Comparison of ENCODE assay signal across 18 cellular contexts in genomic region chr5:74372051-74372450, GRCh38.
DNase-seq lines count a peak whose midpoint lies in the region; ATAC-seq and TF ChIP-seq lines count a peak whose summit lies in the region.
"Had no signal": no experiment of that assay in that cellular context is flagged by ENCODE, and none has a peak within 500 bp of the region (broad histone marks: within the 10 kb centered on the region; RNA-seq: fewer than 3 reads in every experiment).

No MANE protein-coding gene starts in this region.

- H3K36me3 ChIP-seq in SJCRH30 (no peaks in the 10 kb centered on the region), psoas muscle (ENCODE audit: insufficient read depth in 1 of 2, low read depth in 1 of 2) (no peaks in the 10 kb centered on the region)
- no peaks in the 10 kb centered on the region for H3K36me3 ChIP-seq in CD8-positive, alpha-beta memory T cell (ENCODE audit: insufficient read depth, low read length)
- H3K36me3 ChIP-seq: BLaER1 had no signal

- H3K27ac ChIP-seq in SJCRH30 (peak overlapping the region; percentile 48), psoas muscle (peak overlapping the region; percentile 57)
- no peak overlapping the region for H3K27ac ChIP-seq in CD8-positive, alpha-beta memory T cell (ENCODE audit: low read depth, low read length)
- H3K27ac ChIP-seq: BLaER1, C4-2B, GM23248 had no signal

- no peak overlapping the region for H3K27ac Mint-ChIP-seq in CD8-positive, alpha-beta memory T cell
- H3K27ac Mint-ChIP-seq in activated CD8-positive, alpha-beta T cell treated with anti-CD3 and anti-CD28 coated beads for 36 hours, result no peak overlapping the region
- no peak overlapping the region for H3K27ac Mint-ChIP-seq in activated T-cell treated with anti-CD3 and anti-CD28 coated beads, Interleukin-2, amount 50 U/mL, for 72 hours
- H3K27ac Mint-ChIP-seq: B cell; CD4-positive, CD25-positive, alpha-beta regulatory T cell; CD8-positive, alpha-beta T cell had no signal

- H3K4me3 Mint-ChIP-seq in CD8-positive, alpha-beta memory T cell, result no peak overlapping the region
- H3K4me3 Mint-ChIP-seq in activated CD8-positive, alpha-beta T cell treated with anti-CD3 and anti-CD28 coated beads for 36 hours, result no peak overlapping the region
- no peak overlapping the region for H3K4me3 Mint-ChIP-seq in activated T-cell treated with anti-CD3 and anti-CD28 coated beads, Interleukin-2, amount 50 U/mL, for 72 hours
- H3K4me3 Mint-ChIP-seq: B cell; CD4-positive, CD25-positive, alpha-beta regulatory T cell; CD8-positive, alpha-beta T cell had no signal

- H3K4me3 ChIP-seq in SJCRH30 (no peak overlapping the region), psoas muscle (no peak overlapping the region)
- no peak overlapping the region for H3K4me3 ChIP-seq in CD8-positive, alpha-beta memory T cell (ENCODE audit: low read length)
- H3K4me3 ChIP-seq: BLaER1, GM23248 had no signal

- H3K9me3 ChIP-seq in SJCRH30 (replicated peaks), result no peaks in the 10 kb centered on the region
- no peaks in the 10 kb centered on the region for H3K9me3 ChIP-seq in psoas muscle
- H3K9me3 ChIP-seq in CD8-positive, alpha-beta memory T cell (ENCODE audit: low read length), result no peaks in the 10 kb centered on the region
- H3K9me3 ChIP-seq: BLaER1 had no signal

- intact Hi-C loops in psoas muscle (cut with DNase I), result loop anchor here in 1 of 2 donors (5.0 kb wide), 1 partner anchor 85 kb away; no protein-coding TSS in a partner anchor
- intact Hi-C loops in activated CD8-positive, alpha-beta T cell treated with anti-CD3 and anti-CD28 coated beads for 36 hours (cut with micrococcal nuclease), result no loop called here

- POLR2A ChIA-PET in CD8-positive, alpha-beta memory T cell (lab: Charles Lee), result no interaction called here
- POLR2A ChIA-PET in activated CD8-positive, alpha-beta T cell treated with anti-CD3 and anti-CD28 coated beads for 36 hours (lab: Charles Lee), result no interaction called here

- 75 to 85% (median 80%) methylated on average over 3 of the region's 3 CpGs for WGBS in psoas muscle, 3 donors

- no peak for ATAC-seq in psoas muscle
- ATAC-seq in activated CD8-positive, alpha-beta T cell treated with anti-CD3 and anti-CD28 coated beads for 36 hours, result no peak
- ATAC-seq in activated T-cell treated with anti-CD3 and anti-CD28 coated beads, Interleukin-2, amount 50 U/mL, for 72 hours (replicated peaks in 1 of 2), result no peak
- ATAC-seq: CD8-positive, alpha-beta T cell had no signal

- no peaks in the 10 kb centered on the region for H3K4me1 Mint-ChIP-seq in CD8-positive, alpha-beta memory T cell
- no peaks in the 10 kb centered on the region for H3K4me1 Mint-ChIP-seq in activated CD8-positive, alpha-beta T cell treated with anti-CD3 and anti-CD28 coated beads for 36 hours (ENCODE audit: low read depth)
- no peaks in the 10 kb centered on the region for H3K4me1 Mint-ChIP-seq in activated T-cell treated with anti-CD3 and anti-CD28 coated beads, Interleukin-2, amount 50 U/mL, for 72 hours (ENCODE audit: low read depth)
- H3K4me1 Mint-ChIP-seq: B cell; CD4-positive, CD25-positive, alpha-beta regulatory T cell had no signal

- DNase-seq in LHCN-M2 (ENCODE audit: low read depth) (peak; percentile 87), SJCRH30 (peak; percentile 52 to 72), myocyte (ENCODE audit: low read depth) (peak; percentile 66), psoas muscle (no peak), NCI-H1417 treated with DMSO at 0.1 percent for 48 hours (lab: John Stamatoyannopoulos, UW) (no peak)
- no peak for DNase-seq in CD8-positive, alpha-beta memory T cell
- no peak for DNase-seq in activated CD8-positive, alpha-beta T cell treated with anti-CD3 and anti-CD28 coated beads for 36 hours
- no peak for DNase-seq in activated T-cell treated with anti-CD3 and anti-CD28 coated beads, Interleukin-2, amount 50 U/mL, for 72 hours
- DNase-seq: CD4-positive, CD25-positive, alpha-beta regulatory T cell; CD8-positive, alpha-beta T cell; DMS 273 treated with DMSO at 0.1 percent for 48 hours; DND-41; GM23248; H7; HCEC 1CT had no signal

- no peak for TF ChIP-seq CTCF in psoas muscle (IDR thresholded peaks at IDR 0.05)
- no peak for TF ChIP-seq CTCF in activated CD8-positive, alpha-beta T cell treated with anti-CD3 and anti-CD28 coated beads for 36 hours (IDR thresholded peaks at IDR 0.05)

- H3K4me1 ChIP-seq in SJCRH30 (peaks cover 43% of the 10 kb centered on the region), psoas muscle (peaks cover 19% of the 10 kb centered on the region)
- no peaks in the 10 kb centered on the region for H3K4me1 ChIP-seq in CD8-positive, alpha-beta memory T cell (ENCODE audit: insufficient read depth, low read length)
- H3K4me1 ChIP-seq: BLaER1 had no signal

- no peaks in the 10 kb centered on the region for H3K27me3 ChIP-seq in SJCRH30
- no peaks in the 10 kb centered on the region for H3K27me3 ChIP-seq in psoas muscle (ENCODE audit: insufficient read depth in 3 of 3, low read length in 2 of 3)
- no peaks in the 10 kb centered on the region for H3K27me3 ChIP-seq in CD8-positive, alpha-beta memory T cell (ENCODE audit: insufficient read depth, low read length, poor library complexity, severe bottlenecking)
- H3K27me3 ChIP-seq: BLaER1 had no signal

- H3K36me3 Mint-ChIP-seq in CD8-positive, alpha-beta memory T cell, result no peaks in the 10 kb centered on the region
- no peaks in the 10 kb centered on the region for H3K36me3 Mint-ChIP-seq in activated CD8-positive, alpha-beta T cell treated with anti-CD3 and anti-CD28 coated beads for 36 hours (ENCODE audit: low read depth)
- no peaks in the 10 kb centered on the region for H3K36me3 Mint-ChIP-seq in activated T-cell treated with anti-CD3 and anti-CD28 coated beads, Interleukin-2, amount 50 U/mL, for 72 hours (ENCODE audit: insufficient read depth in 2 of 2)
- H3K36me3 Mint-ChIP-seq: CD4-positive, CD25-positive, alpha-beta regulatory T cell; CD8-positive, alpha-beta T cell had no signal

- CTCF ChIA-PET in CD8-positive, alpha-beta memory T cell (lab: Charles Lee), result no interaction called here
- CTCF ChIA-PET in activated CD8-positive, alpha-beta T cell treated with anti-CD3 and anti-CD28 coated beads for 36 hours (lab: Charles Lee), result no interaction called here

- peaks cover 1 to 3% of the 10 kb centered on the region in 2 donors for H3K27me3 Mint-ChIP-seq in CD8-positive, alpha-beta memory T cell
- H3K27me3 Mint-ChIP-seq in activated CD8-positive, alpha-beta T cell treated with anti-CD3 and anti-CD28 coated beads for 36 hours, result peaks cover 1% of the 10 kb centered on the region
- H3K27me3 Mint-ChIP-seq in activated T-cell treated with anti-CD3 and anti-CD28 coated beads, Interleukin-2, amount 50 U/mL, for 72 hours (ENCODE audit: low read depth), result peaks cover 11% of the 10 kb centered on the region

- peaks cover 0 to 2% (median 0%) of the 10 kb centered on the region in 5 donors for H3K9me3 Mint-ChIP-seq in CD8-positive, alpha-beta memory T cell
- H3K9me3 Mint-ChIP-seq in activated CD8-positive, alpha-beta T cell treated with anti-CD3 and anti-CD28 coated beads for 36 hours, result no peaks in the 10 kb centered on the region
- H3K9me3 Mint-ChIP-seq in activated T-cell treated with anti-CD3 and anti-CD28 coated beads, Interleukin-2, amount 50 U/mL, for 72 hours, result no peaks in the 10 kb centered on the region
- H3K9me3 Mint-ChIP-seq: CD8-positive, alpha-beta T cell had no signal

Comparison
In these comparisons a context has a peak if more than half of its experiments do, and no peak if none do; other contexts are left out.
1. DNase-seq: peak in LHCN-M2 (single experiment), SJCRH30 (2 of 2) and myocyte (single experiment); none in psoas muscle (0 of 2), NCI-H1417 treated with DMSO at 0.1 percent for 48 hours (single experiment), CD8-positive, alpha-beta memory T cell (0 of 5), activated CD8-positive, alpha-beta T cell treated with anti-CD3 and anti-CD28 coated beads for 36 hours (single experiment) and activated T-cell treated with anti-CD3 and anti-CD28 coated beads, Interleukin-2, amount 50 U/mL, for 72 hours (0 of 2).